In genomic region chr3:11136871-11137626, GRCh38 we compare ENCODE assay signal across 9 cellular contexts. TPM values are rescaled to one million over a fixed set of nuclear protein-coding genes. Genes with fewer than 3 reads are reported as not detected.
DNase-seq lines count a peak whose midpoint lies in the region; ATAC-seq and TF ChIP-seq lines count a peak whose summit lies in the region.
"Had no signal": no experiment of that assay in that cellular context is flagged by ENCODE, and none has a peak within 500 bp of the region (broad histone marks: within the 10 kb centered on the region; RNA-seq: fewer than 3 reads in every experiment).

No MANE protein-coding gene starts in this region.

- H3K4me1 ChIP-seq in CD8-positive, alpha-beta memory T cell (ENCODE audit: insufficient read depth, low read length) = no peaks in the 10 kb centered on the region

- peaks cover 3% of the 10 kb centered on the region for H3K27me3 ChIP-seq in CD8-positive, alpha-beta memory T cell (ENCODE audit: insufficient read depth, low read length, poor library complexity, severe bottlenecking)

- CTCF ChIA-PET in CD8-positive, alpha-beta memory T cell (lab: Charles Lee) = no interaction called here

- ATAC-seq in GM18519 (IDR thresholded peaks at IDR 0.05; ENCODE audit: low FRiP score, unreplicated experiment) = no peak

- H3K36me3 Mint-ChIP-seq in mesothelial cell of epicardium = no peaks in the 10 kb centered on the region
- no peaks in the 10 kb centered on the region for H3K36me3 Mint-ChIP-seq in CD8-positive, alpha-beta memory T cell

- H3K9me3 Mint-ChIP-seq in mesothelial cell of epicardium = peaks cover 3% of the 10 kb centered on the region
- peaks cover 0 to 4% (median 0%) of the 10 kb centered on the region in 5 donors for H3K9me3 Mint-ChIP-seq in CD8-positive, alpha-beta memory T cell

- H3K27me3 Mint-ChIP-seq in mesothelial cell of epicardium (ENCODE audit: low read depth) = peaks cover 15% of the 10 kb centered on the region
- H3K27me3 Mint-ChIP-seq in CD8-positive, alpha-beta memory T cell = peaks cover 6 to 12% of the 10 kb centered on the region in 2 donors

- no peak overlapping the region for H3K27ac ChIP-seq in CD8-positive, alpha-beta memory T cell (ENCODE audit: low read depth, low read length)

- no peak overlapping the region for H3K4me3 ChIP-seq in CD8-positive, alpha-beta memory T cell (ENCODE audit: low read length)

- H3K27ac Mint-ChIP-seq in mesothelial cell of epicardium = no peak overlapping the region
- H3K27ac Mint-ChIP-seq in CD8-positive, alpha-beta memory T cell = peak overlapping the region in 1 of 8 donors; percentile 43

- no peaks in the 10 kb centered on the region for H3K9me3 ChIP-seq in CD8-positive, alpha-beta memory T cell (ENCODE audit: low read length)

- H3K4me1 Mint-ChIP-seq in mesothelial cell of epicardium = no peaks in the 10 kb centered on the region
- H3K4me1 Mint-ChIP-seq in CD8-positive, alpha-beta memory T cell = peaks cover 0 to 6% (median 5%) of the 10 kb centered on the region in 3 donors

- POLR2A ChIA-PET in CD8-positive, alpha-beta memory T cell (lab: Charles Lee) = no interaction called here

- H3K4me3 Mint-ChIP-seq in mesothelial cell of epicardium = peak overlapping the region; percentile 13
- H3K4me3 Mint-ChIP-seq in CD8-positive, alpha-beta memory T cell = no peak overlapping the region

- H3K36me3 ChIP-seq in CD8-positive, alpha-beta memory T cell (ENCODE audit: insufficient read depth, low read length) = no peaks in the 10 kb centered on the region

- peak; percentile 93 for DNase-seq in AG08396 (ENCODE audit: low spot score)
- peak; percentile 68 for DNase-seq in NAMALWA (ENCODE audit: low spot score)
- peak; percentile 20 to 95 for DNase-seq in dermis microvascular lymphatic vessel endothelial cell (ENCODE audit: low read depth in 2 of 2)
- no peak for DNase-seq in mesothelial cell of epicardium (ENCODE audit: low spot score in 2 of 2, unreplicated experiment in 2 of 2)
- DNase-seq in stimulated activated naive CD4-positive, alpha-beta T cell treated with Interleukin-2 at 50 U/mL for 16 hours (lab: John Stamatoyannopoulos, UW) = no peak
- DNase-seq in CD8-positive, alpha-beta memory T cell = no peak
- no peak for DNase-seq in NCI-H1105 (lab: John Stamatoyannopoulos, UW)
- DNase-seq: GF-D8 had no signal

- no peak for TF ChIP-seq CTCF in mesothelial cell of epicardium (IDR thresholded peaks at IDR 0.05; ENCODE audit: unreplicated experiment)

RNA-seq across cellular contexts. Expression of gene HRH1, which starts 17.2 kb away (rescaled TPM):
- total RNA-seq in dermis microvascular lymphatic vessel endothelial cell = 2.3 and 2.7 TPM in 2 replicates
- 0.31 to 0.45 TPM (median 0.42 TPM) in 3 replicates for total RNA-seq in mesothelial cell of epicardium
- total RNA-seq in CD8-positive, alpha-beta memory T cell = under 1 TPM; 0.42 to 0.53 TPM
- not detected for polyA plus RNA-seq in CD8-positive, alpha-beta memory T cell

Comparison
In these comparisons a context has a peak if more than half of its experiments do, and no peak if none do; other contexts are left out.
1. DNase-seq: peak in AG08396 (single experiment), NAMALWA (single experiment) and dermis microvascular lymphatic vessel endothelial cell (2 of 2); none in mesothelial cell of epicardium (0 of 2), stimulated activated naive CD4-positive, alpha-beta T cell treated with Interleukin-2 at 50 U/mL for 16 hours (single experiment), CD8-positive, alpha-beta memory T cell (0 of 5) and NCI-H1105 (single experiment).